2 cellular contexts compared by ENCODE assay signal in the genomic region with DNA sequence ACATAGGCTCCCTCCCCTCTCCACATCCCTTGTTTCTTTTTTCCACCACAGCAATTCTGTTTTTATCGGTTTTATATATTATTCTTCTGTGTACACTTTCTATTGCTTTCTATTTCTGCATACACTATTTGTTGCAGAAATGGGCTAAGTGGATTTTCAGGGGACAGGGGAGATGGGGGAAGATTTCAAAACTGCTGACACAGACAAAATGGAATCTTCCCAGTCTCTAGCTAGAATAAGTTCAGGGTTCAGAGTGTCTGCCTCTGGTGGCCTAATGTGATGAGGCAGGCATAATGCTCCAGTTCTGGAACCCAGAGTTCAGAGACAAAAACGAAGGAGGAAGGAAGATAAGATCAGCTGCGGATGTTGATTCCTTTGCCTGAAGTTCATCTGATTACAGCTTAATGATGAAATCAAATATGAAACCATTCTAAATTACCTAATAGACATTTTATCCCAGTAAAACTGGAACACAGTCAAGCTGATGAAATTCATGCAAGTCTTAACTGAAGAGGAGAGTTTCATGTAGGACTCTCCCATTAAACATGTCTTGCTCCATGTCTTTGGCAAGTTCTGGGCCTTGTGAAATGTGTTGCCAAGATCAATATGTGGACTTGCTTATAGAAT.
TF ChIP-seq lines count a peak whose summit lies in the region.

No MANE protein-coding gene starts in this region.

TF ChIP-seq in A549, 52 proteins besides CTCF, POLR2A, EP300 and RAD21 (continued from another document):
- TF ChIP-seq MAFK (IDR thresholded peaks at IDR 0.05; ENCODE audit: partially characterized antibody), result peak; percentile 86

TF ChIP-seq in GM23338, 12 proteins besides CTCF, POLR2A, EP300 and RAD21:
- TF ChIP-seq ZNF114 (CRISPR knock-in tag; IDR thresholded peaks at IDR 0.05) (no peak), ETS1 (IDR thresholded peaks at IDR 0.05) (no peak), EZH2 (IDR thresholded peaks at IDR 0.05; ENCODE audit: low read depth, unreplicated experiment) (no peak), STAT1 (IDR thresholded peaks at IDR 0.05; ENCODE audit: unreplicated experiment) (no peak), NANOG (IDR thresholded peaks at IDR 0.05; ENCODE audit: borderline replicate concordance) (no peak), ZNF331 (CRISPR knock-in tag; IDR thresholded peaks at IDR 0.05; ENCODE audit: low read depth) (no peak), CREB1 (CRISPR knock-in tag; IDR thresholded peaks at IDR 0.05; ENCODE audit: low read depth) (no peak), EZH2phosphoT487 (IDR thresholded peaks at IDR 0.05; ENCODE audit: unreplicated experiment) (no peak), REST (IDR thresholded peaks at IDR 0.05; ENCODE audit: unreplicated experiment) (no peak), POLR2AphosphoS5 (IDR thresholded peaks at IDR 0.05; ENCODE audit: low read depth) (no peak), JUNB (IDR thresholded peaks at IDR 0.05; ENCODE audit: unreplicated experiment) (no peak)
- TF ChIP-seq, protein P1, sequence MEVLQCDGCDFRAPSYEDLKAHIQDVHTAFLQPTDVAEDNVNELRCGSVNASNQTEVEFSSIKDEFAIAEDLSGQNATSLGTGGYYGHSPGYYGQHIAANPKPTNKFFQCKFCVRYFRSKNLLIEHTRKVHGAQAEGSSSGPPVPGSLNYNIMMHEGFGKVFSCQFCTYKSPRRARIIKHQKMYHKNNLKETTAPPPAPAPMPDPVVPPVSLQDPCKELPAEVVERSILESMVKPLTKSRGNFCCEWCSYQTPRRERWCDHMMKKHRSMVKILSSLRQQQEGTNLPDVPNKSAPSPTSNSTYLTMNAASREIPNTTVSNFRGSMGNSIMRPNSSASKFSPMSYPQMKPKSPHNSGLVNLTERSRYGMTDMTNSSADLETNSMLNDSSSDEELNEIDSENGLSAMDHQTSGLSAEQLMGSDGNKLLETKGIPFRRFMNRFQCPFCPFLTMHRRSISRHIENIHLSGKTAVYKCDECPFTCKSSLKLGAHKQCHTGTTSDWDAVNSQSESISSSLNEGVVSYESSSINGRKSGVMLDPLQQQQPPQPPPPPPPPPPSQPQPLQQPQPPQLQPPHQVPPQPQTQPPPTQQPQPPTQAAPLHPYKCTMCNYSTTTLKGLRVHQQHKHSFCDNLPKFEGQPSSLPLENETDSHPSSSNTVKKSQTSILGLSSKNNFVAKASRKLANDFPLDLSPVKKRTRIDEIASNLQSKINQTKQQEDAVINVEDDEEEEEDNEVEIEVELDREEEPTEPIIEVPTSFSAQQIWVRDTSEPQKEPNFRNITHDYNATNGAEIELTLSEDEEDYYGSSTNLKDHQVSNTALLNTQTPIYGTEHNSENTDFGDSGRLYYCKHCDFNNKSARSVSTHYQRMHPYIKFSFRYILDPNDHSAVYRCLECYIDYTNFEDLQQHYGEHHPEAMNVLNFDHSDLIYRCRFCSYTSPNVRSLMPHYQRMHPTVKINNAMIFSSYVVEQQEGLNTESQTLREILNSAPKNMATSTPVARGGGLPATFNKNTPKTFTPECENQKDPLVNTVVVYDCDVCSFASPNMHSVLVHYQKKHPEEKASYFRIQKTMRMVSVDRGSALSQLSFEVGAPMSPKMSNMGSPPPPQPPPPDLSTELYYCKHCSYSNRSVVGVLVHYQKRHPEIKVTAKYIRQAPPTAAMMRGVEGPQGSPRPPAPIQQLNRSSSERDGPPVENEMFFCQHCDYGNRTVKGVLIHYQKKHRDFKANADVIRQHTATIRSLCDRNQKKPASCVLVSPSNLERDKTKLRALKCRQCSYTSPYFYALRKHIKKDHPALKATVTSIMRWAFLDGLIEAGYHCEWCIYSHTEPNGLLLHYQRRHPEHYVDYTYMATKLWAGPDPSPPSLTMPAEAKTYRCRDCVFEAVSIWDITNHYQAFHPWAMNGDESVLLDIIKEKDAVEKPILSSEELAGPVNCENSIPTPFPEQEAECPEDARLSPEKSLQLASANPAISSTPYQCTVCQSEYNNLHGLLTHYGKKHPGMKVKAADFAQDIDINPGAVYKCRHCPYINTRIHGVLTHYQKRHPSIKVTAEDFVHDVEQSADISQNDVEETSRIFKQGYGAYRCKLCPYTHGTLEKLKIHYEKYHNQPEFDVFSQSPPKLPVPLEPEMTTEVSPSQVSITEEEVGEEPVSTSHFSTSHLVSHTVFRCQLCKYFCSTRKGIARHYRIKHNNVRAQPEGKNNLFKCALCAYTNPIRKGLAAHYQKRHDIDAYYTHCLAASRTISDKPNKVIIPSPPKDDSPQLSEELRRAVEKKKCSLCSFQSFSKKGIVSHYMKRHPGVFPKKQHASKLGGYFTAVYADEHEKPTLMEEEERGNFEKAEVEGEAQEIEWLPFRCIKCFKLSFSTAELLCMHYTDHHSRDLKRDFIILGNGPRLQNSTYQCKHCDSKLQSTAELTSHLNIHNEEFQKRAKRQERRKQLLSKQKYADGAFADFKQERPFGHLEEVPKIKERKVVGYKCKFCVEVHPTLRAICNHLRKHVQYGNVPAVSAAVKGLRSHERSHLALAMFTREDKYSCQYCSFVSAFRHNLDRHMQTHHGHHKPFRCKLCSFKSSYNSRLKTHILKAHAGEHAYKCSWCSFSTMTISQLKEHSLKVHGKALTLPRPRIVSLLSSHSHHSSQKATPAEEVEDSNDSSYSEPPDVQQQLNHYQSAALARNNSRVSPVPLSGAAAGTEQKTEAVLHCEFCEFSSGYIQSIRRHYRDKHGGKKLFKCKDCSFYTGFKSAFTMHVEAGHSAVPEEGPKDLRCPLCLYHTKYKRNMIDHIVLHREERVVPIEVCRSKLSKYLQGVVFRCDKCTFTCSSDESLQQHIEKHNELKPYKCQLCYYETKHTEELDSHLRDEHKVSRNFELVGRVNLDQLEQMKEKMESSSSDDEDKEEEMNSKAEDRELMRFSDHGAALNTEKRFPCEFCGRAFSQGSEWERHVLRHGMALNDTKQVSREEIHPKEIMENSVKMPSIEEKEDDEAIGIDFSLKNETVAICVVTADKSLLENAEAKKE (CRISPR knock-in tag; IDR thresholded peaks at IDR 0.05), result no peak
